In genomic region chr19:531009-531752, GRCh38 we compare ENCODE assay signal across 8 cellular contexts. TPM values are rescaled to one million over a fixed set of nuclear protein-coding genes. Genes with fewer than 3 reads are reported as not detected.
DNase-seq lines count a peak whose midpoint lies in the region; ATAC-seq and TF ChIP-seq lines count a peak whose summit lies in the region.

No MANE protein-coding gene starts in this region.

- peaks cover 33% of the 10 kb centered on the region for H3K36me3 Mint-ChIP-seq in Calu3 (ENCODE audit: insufficient read depth, unreplicated experiment)
- no peaks in the 10 kb centered on the region for H3K36me3 Mint-ChIP-seq in naive thymus-derived CD4-positive, alpha-beta T cell
- H3K36me3 Mint-ChIP-seq in stimulated activated memory B cell treated with anti-CD40 and anti-IgM and Interleukin-4, amounts not matched to agents 10 μg/mL and 1 μg/mL and 100 μg/mL, for 72 hours: peaks cover 5% of the 10 kb centered on the region

- BruUV-seq in Calu3 (replicated peaks; lab: Mats Ljungman, UMichigan): no TSS peak

- no peaks in the 10 kb centered on the region for H3K9me3 ChIP-seq in HUES6 (ENCODE audit: control insufficient read depth, insufficient read depth, low read depth, low read length)
- no peaks in the 10 kb centered on the region for H3K9me3 ChIP-seq in naive thymus-derived CD4-positive, alpha-beta T cell (ENCODE audit: control insufficient read depth in 2 of 3, low read length in 3 of 3)

- H3K9ac ChIP-seq in HUES6 (ENCODE audit: low read length): peak overlapping the region; percentile 74

- no peaks in the 10 kb centered on the region for H3K27me3 ChIP-seq in HUES6 (ENCODE audit: control insufficient read depth, insufficient read depth, low read length)
- H3K27me3 ChIP-seq in naive thymus-derived CD4-positive, alpha-beta T cell (ENCODE audit: control insufficient read depth in 2 of 2, insufficient read depth in 2 of 2, low read length in 2 of 2): no peaks in the 10 kb centered on the region

- peak overlapping the region; percentile 74 for H3K4me3 Mint-ChIP-seq in Calu3 (ENCODE audit: low read depth, unreplicated experiment)
- peak overlapping the region; percentile 64 to 93 (median 82) for H3K4me3 Mint-ChIP-seq in naive thymus-derived CD4-positive, alpha-beta T cell
- H3K4me3 Mint-ChIP-seq in stimulated activated memory B cell treated with anti-CD40 and anti-IgM and Interleukin-4, amounts not matched to agents 10 μg/mL and 1 μg/mL and 100 μg/mL, for 72 hours: peak overlapping the region; percentile 83

- H3K4me1 Mint-ChIP-seq in Calu3 (ENCODE audit: low read depth, unreplicated experiment): peaks cover 9% of the 10 kb centered on the region
- peaks cover 8 to 32% (median 16%) of the 10 kb centered on the region in 7 donors for H3K4me1 Mint-ChIP-seq in naive thymus-derived CD4-positive, alpha-beta T cell
- peaks cover 24% of the 10 kb centered on the region for H3K4me1 Mint-ChIP-seq in stimulated activated memory B cell treated with anti-CD40 and anti-IgM and Interleukin-4, amounts not matched to agents 10 μg/mL and 1 μg/mL and 100 μg/mL, for 72 hours

- peaks cover 11% of the 10 kb centered on the region for H3K4me1 ChIP-seq in HUES6 (ENCODE audit: control insufficient read depth, insufficient read depth, low read length)
- H3K4me1 ChIP-seq in naive thymus-derived CD4-positive, alpha-beta T cell (ENCODE audit: control insufficient read depth in 2 of 2, insufficient read depth in 2 of 2, low read length in 2 of 2): peaks cover 8 to 9% of the 10 kb centered on the region in 2 donors

- peak overlapping the region; percentile 75; the same call in 1 of the 2 replicates for H3K27ac ChIP-seq in HUES6 (ENCODE audit: low read depth, low read length)
- peak overlapping the region; percentile 90 for H3K27ac ChIP-seq in naive thymus-derived CD4-positive, alpha-beta T cell (ENCODE audit: low read depth, low read length)

- POLR2A ChIA-PET in naive thymus-derived CD4-positive, alpha-beta T cell (lab: Charles Lee): interaction anchor here (0.7 to 6.3 kb wide), 11 partner anchors 10 to 489 kb away, joined by 3 to 70 read pairs (median 5); partner anchors contain the start of genes POLRMT, RNF126 and TPGS1

- peaks cover 11% of the 10 kb centered on the region for H3K36me3 ChIP-seq in HUES6 (ENCODE audit: control insufficient read depth, insufficient read depth, low read length)
- H3K36me3 ChIP-seq in naive thymus-derived CD4-positive, alpha-beta T cell (ENCODE audit: control insufficient read depth in 2 of 3, insufficient read depth in 3 of 3, low read length in 3 of 3): peaks cover 0 to 19% (median 0%) of the 10 kb centered on the region in 3 experiments

- H3K27me3 Mint-ChIP-seq in Calu3 (ENCODE audit: unreplicated experiment): no peaks in the 10 kb centered on the region
- peaks cover 0 to 4% (median 0%) of the 10 kb centered on the region in 5 donors for H3K27me3 Mint-ChIP-seq in naive thymus-derived CD4-positive, alpha-beta T cell
- no peaks in the 10 kb centered on the region for H3K27me3 Mint-ChIP-seq in stimulated activated memory B cell treated with anti-CD40 and anti-IgM and Interleukin-4, amounts not matched to agents 10 μg/mL and 1 μg/mL and 100 μg/mL, for 72 hours

- no peak for TF ChIP-seq CTCF in Calu3 (IDR thresholded peaks at IDR 0.05; ENCODE audit: unreplicated experiment)

- no peak overlapping the region for H3K27ac Mint-ChIP-seq in Calu3 (ENCODE audit: unreplicated experiment)
- peak overlapping the region in 8 of 9 donors; percentile 19 to 87 (median 80) for H3K27ac Mint-ChIP-seq in naive thymus-derived CD4-positive, alpha-beta T cell
- peak overlapping the region; percentile 55 for H3K27ac Mint-ChIP-seq in stimulated activated memory B cell treated with anti-CD40 and anti-IgM and Interleukin-4, amounts not matched to agents 10 μg/mL and 1 μg/mL and 100 μg/mL, for 72 hours

- peak; percentile 53 for ATAC-seq in GM21390 (IDR thresholded peaks at IDR 0.05; ENCODE audit: unreplicated experiment)
- peak; percentile 87 for ATAC-seq in naive thymus-derived CD4-positive, alpha-beta T cell
- peak; percentile 89 for ATAC-seq in stimulated activated memory B cell treated with anti-CD40 and anti-IgM and Interleukin-4, amounts not matched to agents 10 μg/mL and 1 μg/mL and 100 μg/mL, for 72 hours

- CTCF ChIA-PET in Calu3 (lab: Charles Lee): interaction anchor here (1.0 to 1.1 kb wide), 2 partner anchors 20 to 21 kb away, joined by 3 read pairs; no protein-coding TSS in a partner anchor
- CTCF ChIA-PET in naive thymus-derived CD4-positive, alpha-beta T cell (lab: Charles Lee): interaction anchor here (1.7 to 3.7 kb wide), 4 partner anchors 10 to 25 kb away, joined by 8 to 28 read pairs (median 12); no protein-coding TSS in a partner anchor

- H3K4me3 ChIP-seq in HUES6 (ENCODE audit: low read depth, low read length): peak overlapping the region; percentile 100
- peak overlapping the region; percentile 72 for H3K4me3 ChIP-seq in naive thymus-derived CD4-positive, alpha-beta T cell (ENCODE audit: low read length)

- intact Hi-C loops in Calu3 (cut with micrococcal nuclease; ENCODE audit: unreplicated experiment): no loop called here
- intact Hi-C loops in naive thymus-derived CD4-positive, alpha-beta T cell (cut with micrococcal nuclease): loop anchor here (1.0 kb wide), 9 partner anchors 12 to 149 kb away; partner anchors contain the start of genes BSG (in 2 of the 2), FGF22 (in 1 of the 2), POLRMT (in 1 of the 2) and RNF126 (in 1 of the 2)

- H3K9me3 Mint-ChIP-seq in Calu3 (ENCODE audit: low read depth, unreplicated experiment): no peaks in the 10 kb centered on the region
- no peaks in the 10 kb centered on the region for H3K9me3 Mint-ChIP-seq in naive thymus-derived CD4-positive, alpha-beta T cell
- H3K9me3 Mint-ChIP-seq in stimulated activated memory B cell treated with anti-CD40 and anti-IgM and Interleukin-4, amounts not matched to agents 10 μg/mL and 1 μg/mL and 100 μg/mL, for 72 hours: no peaks in the 10 kb centered on the region

- peak; percentile 89 for DNase-seq in Calu3
- peak; percentile 81 for DNase-seq in activated T-helper 1 cell treated with Interleukin-2 at 50 U/mL for 16 hours (ENCODE audit: low read depth)
- DNase-seq in fibroblast of gingiva (ENCODE audit: low read depth): peak; percentile 69
- DNase-seq in naive thymus-derived CD4-positive, alpha-beta T cell: peak; percentile 79 to 100 (median 94)

TF ChIP-seq in PFSK-1, 5 proteins besides CTCF, POLR2A, EP300 and RAD21:
- TF ChIP-seq POLR2AphosphoS5 (IDR thresholded peaks at IDR 0.05; ENCODE audit: low read depth, low read length): no peak; the same call in 1 of the 2 replicates
- no peak for TF ChIP-seq REST (IDR thresholded peaks at IDR 0.05; ENCODE audit: insufficient read depth in 1 of 2, low read depth in 2 of 2, low read length in 2 of 2)
- peak; percentile 60; the same call in 1 of the 2 replicates for TF ChIP-seq TAF1 (IDR thresholded peaks at IDR 0.05; ENCODE audit: borderline replicate concordance, insufficient read depth, low read length)
- peak; percentile 79; the same call in 1 of the 2 replicates for TF ChIP-seq SIN3A (IDR thresholded peaks at IDR 0.05; ENCODE audit: borderline replicate concordance, insufficient read depth, low read length)
- TF ChIP-seq FOXP2 (optimal IDR thresholded peaks at IDR 0.05; ENCODE audit: borderline replicate concordance, extremely low read depth, extremely low read length, insufficient read depth): no peak

RNA-seq across cellular contexts. Expression of gene CDC34, which starts 0.4 kb away (rescaled TPM):
- total RNA-seq in Calu3 (2022): 46.1 and 50.6 TPM in 2 replicates
- polyA plus RNA-seq in PFSK-1 (2012; ENCODE audit: insufficient read length, low read depth): 241 TPM
- total RNA-seq in naive thymus-derived CD4-positive, alpha-beta T cell: 10 to 100 TPM; 39.0 to 47.3 (median 45.8) TPM
- polyA plus RNA-seq in naive thymus-derived CD4-positive, alpha-beta T cell: 10 to 100 TPM; 20.4 to 41.4 TPM

RNA-seq across cellular contexts. Expression of gene GZMM, which starts 12.7 kb away (rescaled TPM):
- total RNA-seq in Calu3 (2022): 0.42 TPM in 1 of 2 replicates, not detected in the other
- polyA plus RNA-seq in PFSK-1 (2012; ENCODE audit: insufficient read length, low read depth): 0.40 TPM
- 10 to 100 TPM; 30.0 to 81.4 (median 67.8) TPM for total RNA-seq in naive thymus-derived CD4-positive, alpha-beta T cell
- 100 to 1,000 TPM; 138 to 181 TPM for polyA plus RNA-seq in naive thymus-derived CD4-positive, alpha-beta T cell

RNA-seq across cellular contexts. Expression of gene TPGS1, which starts 23.9 kb away (rescaled TPM):
- 8.6 and 9.0 TPM in 2 replicates for total RNA-seq in Calu3 (2022)
- polyA plus RNA-seq in PFSK-1 (2012; ENCODE audit: insufficient read length, low read depth): 45.6 TPM
- total RNA-seq in naive thymus-derived CD4-positive, alpha-beta T cell: 10 to 100 TPM; 21.6 to 34.5 (median 22.7) TPM
- polyA plus RNA-seq in naive thymus-derived CD4-positive, alpha-beta T cell: 10 to 100 TPM; 24.2 to 36.4 TPM

RNA-seq across cellular contexts. Expression of gene MADCAM1, which starts 34.9 kb away (rescaled TPM):
- total RNA-seq in Calu3 (2022): 0.34 and 0.47 TPM in 2 replicates
- 1.4 TPM for polyA plus RNA-seq in PFSK-1 (2012; ENCODE audit: insufficient read length, low read depth)
- 1 to 10 TPM in 2 of 5 experiments, under 1 TPM in 2, not detected in 1; 0.24 to 1.8 (median 0.83) TPM for total RNA-seq in naive thymus-derived CD4-positive, alpha-beta T cell
- polyA plus RNA-seq in naive thymus-derived CD4-positive, alpha-beta T cell: under 1 TPM in 1 of 2 donors, not detected in 1; 0.12 TPM

RNA-seq across cellular contexts. Expression of gene BSG, which starts 41.2 kb away (rescaled TPM):
- 354 and 394 TPM in 2 replicates for total RNA-seq in Calu3 (2022)
- polyA plus RNA-seq in PFSK-1 (2012; ENCODE audit: insufficient read length, low read depth): 977 TPM
- 100 to 1,000 TPM; 109 to 247 (median 120) TPM for total RNA-seq in naive thymus-derived CD4-positive, alpha-beta T cell
- 100 to 1,000 TPM; 246 to 349 TPM for polyA plus RNA-seq in naive thymus-derived CD4-positive, alpha-beta T cell

Comparison
In these comparisons a context has a peak if more than half of its experiments do, and no peak if none do; other contexts are left out.
1. Peak in every context shown above with its lines: DNase-seq, ATAC-seq, H3K4me3 ChIP-seq and H3K27ac ChIP-seq.
2. RNA of gene GZMM, which starts 12.7 kb away (total RNA-seq): 30.0 to 81.4 TPM in naive thymus-derived CD4-positive, alpha-beta T cell; 0.42 TPM in Calu3; every median in the first group is over 10 times any median in the second.